Comparison of ENCODE assay signal across 21 cellular contexts in genomic region chr3:144772372-144772771, GRCh38.
DNase-seq lines count a peak whose midpoint lies in the region; ATAC-seq and TF ChIP-seq lines count a peak whose summit lies in the region.
"Had no signal": no experiment of that assay in that cellular context is flagged by ENCODE, and none has a peak within 500 bp of the region (broad histone marks: within the 10 kb centered on the region; RNA-seq: fewer than 3 reads in every experiment).

No MANE protein-coding gene starts in this region.

- H3K9me3 ChIP-seq in Peyer's patch, result no peaks in the 10 kb centered on the region
- no peaks in the 10 kb centered on the region for H3K9me3 ChIP-seq in CD8-positive, alpha-beta memory T cell (ENCODE audit: low read length)
- H3K9me3 ChIP-seq: BLaER1, HAP-1 had no signal

- intact Hi-C loops in dorsolateral prefrontal cortex (cut with DNase I), result loop anchor here (5.0 to 10.0 kb wide), 3 partner anchors 108 to 800 kb away; partner anchors contain the start of gene DIPK2A (in 1 of the 2)

- CTCF ChIA-PET in CD8-positive, alpha-beta memory T cell (lab: Charles Lee), result no interaction called here

- peak overlapping the region; percentile 66 to 78 (median 75) for H3K27ac Mint-ChIP-seq in nephron
- H3K27ac Mint-ChIP-seq in CD8-positive, alpha-beta memory T cell, result no peak overlapping the region
- H3K27ac Mint-ChIP-seq: CD8-positive, alpha-beta T cell; GM23338 had no signal

- peaks cover 49% of the 10 kb centered on the region for H3K4me1 Mint-ChIP-seq in nephron
- no peaks in the 10 kb centered on the region for H3K4me1 Mint-ChIP-seq in CD8-positive, alpha-beta memory T cell
- H3K4me1 Mint-ChIP-seq: GM23338 had no signal

- H3K27me3 ChIP-seq in dorsolateral prefrontal cortex (no peaks in the 10 kb centered on the region), Peyer's patch (no peaks in the 10 kb centered on the region)
- H3K27me3 ChIP-seq in CD8-positive, alpha-beta memory T cell (ENCODE audit: insufficient read depth, low read length, poor library complexity, severe bottlenecking), result no peaks in the 10 kb centered on the region
- H3K27me3 ChIP-seq: BLaER1 had no signal

- H3K36me3 Mint-ChIP-seq in nephron (ENCODE audit: low read depth), result no peaks in the 10 kb centered on the region
- H3K36me3 Mint-ChIP-seq in CD8-positive, alpha-beta memory T cell, result no peaks in the 10 kb centered on the region
- H3K36me3 Mint-ChIP-seq: CD8-positive, alpha-beta T cell had no signal

- ATAC-seq in HG03432 (IDR thresholded peaks at IDR 0.05; ENCODE audit: unreplicated experiment), result no peak
- ATAC-seq: CD8-positive, alpha-beta T cell; GM23338; Panc1 had no signal

- no peaks in the 10 kb centered on the region for H3K4me1 ChIP-seq in Peyer's patch
- no peaks in the 10 kb centered on the region for H3K4me1 ChIP-seq in CD8-positive, alpha-beta memory T cell (ENCODE audit: insufficient read depth, low read length)
- H3K4me1 ChIP-seq: BLaER1, HAP-1 had no signal

- POLR2A ChIA-PET in CD8-positive, alpha-beta memory T cell (lab: Charles Lee), result no interaction called here

- H3K4me3 ChIP-seq in dorsolateral prefrontal cortex (peak overlapping the region in 1 of 59 donors; percentile 2), Peyer's patch (no peak overlapping the region)
- no peak overlapping the region for H3K4me3 ChIP-seq in CD8-positive, alpha-beta memory T cell (ENCODE audit: low read length)
- H3K4me3 ChIP-seq: BLaER1, GM23338, HAP-1 had no signal

- no peak for TF ChIP-seq CTCF in dorsolateral prefrontal cortex (IDR thresholded peaks at IDR 0.05 in 54 of 56, conservative IDR thresholded peaks at IDR 0.05 in 2 of 56; ENCODE audit: low read depth in 1 of 56, partially characterized antibody in 56 of 56)
- TF ChIP-seq CTCF in nephron (IDR thresholded peaks at IDR 0.05; ENCODE audit: unreplicated experiment in 3 of 3), result no peak
- TF ChIP-seq CTCF in Peyer's patch (IDR thresholded peaks at IDR 0.05), result no peak

- peak overlapping the region in 57 of 59 donors; percentile 6 to 90 (median 77) for H3K27ac ChIP-seq in dorsolateral prefrontal cortex
- H3K27ac ChIP-seq in temporal lobe (ENCODE audit: low read depth, low read length), result peak overlapping the region; percentile 48
- no peak overlapping the region for H3K27ac ChIP-seq in Peyer's patch
- no peak overlapping the region for H3K27ac ChIP-seq in CD8-positive, alpha-beta memory T cell (ENCODE audit: low read depth, low read length)
- H3K27ac ChIP-seq: 22Rv1, BLaER1, KMS-11 had no signal

- no peaks in the 10 kb centered on the region for H3K9me3 Mint-ChIP-seq in nephron
- no peaks in the 10 kb centered on the region for H3K9me3 Mint-ChIP-seq in CD8-positive, alpha-beta memory T cell
- H3K9me3 Mint-ChIP-seq: CD8-positive, alpha-beta T cell; GM23338 had no signal

- peak; percentile 23 for DNase-seq in NCI-H146 (lab: John Stamatoyannopoulos, UW)
- no peak for DNase-seq in NCI-H146 treated with DMSO at 0.1 percent for 48 hours (lab: John Stamatoyannopoulos, UW; ENCODE audit: unreplicated experiment)
- no peak for DNase-seq in dorsolateral prefrontal cortex
- DNase-seq in Peyer's patch, result no peak
- no peak for DNase-seq in CD8-positive, alpha-beta memory T cell
- DNase-seq: ACHN; Calu3; CD8-positive, alpha-beta T cell; IMR-90; NCI-H1105; NCI-H1694; NCI-H2081 had no signal

- no peak for TF ChIP-seq POLR2A in Peyer's patch (IDR thresholded peaks at IDR 0.05)

- no peaks in the 10 kb centered on the region for H3K27me3 Mint-ChIP-seq in nephron (ENCODE audit: low read depth)
- H3K27me3 Mint-ChIP-seq in CD8-positive, alpha-beta memory T cell, result no peaks in the 10 kb centered on the region

- H3K4me3 Mint-ChIP-seq in nephron, result peak overlapping the region in 1 of 3 experiments; percentile 35
- H3K4me3 Mint-ChIP-seq in CD8-positive, alpha-beta memory T cell, result no peak overlapping the region
- H3K4me3 Mint-ChIP-seq: CD8-positive, alpha-beta T cell; GM23338 had no signal

- no peaks in the 10 kb centered on the region for H3K36me3 ChIP-seq in Peyer's patch
- H3K36me3 ChIP-seq in CD8-positive, alpha-beta memory T cell (ENCODE audit: insufficient read depth, low read length), result no peaks in the 10 kb centered on the region
- H3K36me3 ChIP-seq: BLaER1, HAP-1 had no signal

Comparison
In these comparisons a context has a peak if more than half of its experiments do, and no peak if none do; other contexts are left out.
1. H3K27ac ChIP-seq: peak in dorsolateral prefrontal cortex (57 of 59) and temporal lobe (single experiment); none in Peyer's patch (0 of 4) and CD8-positive, alpha-beta memory T cell (single experiment).
2. H3K27ac Mint-ChIP-seq: peak in nephron (3 of 3); none in CD8-positive, alpha-beta memory T cell (0 of 8).